In genomic region chr6:156028310-156029131, GRCh38 we compare ENCODE assay signal across 11 cellular contexts.
DNase-seq lines count a peak whose midpoint lies in the region; TF ChIP-seq lines count a peak whose summit lies in the region.
"Had no signal": no experiment of that assay in that cellular context is flagged by ENCODE, and none has a peak within 500 bp of the region (broad histone marks: within the 10 kb centered on the region; RNA-seq: fewer than 3 reads in every experiment).

No MANE protein-coding gene starts in this region.

- peak overlapping the region in 1 of 2 experiments; percentile 10; a peak in 2 of 4 replicates for H3K4me3 ChIP-seq in SK-N-SH (ENCODE audit: low read depth in 2 of 2, low read length in 1 of 2)
- H3K4me3 ChIP-seq: esophagus muscularis mucosa, stomach had no signal

- peak overlapping the region; percentile 55 to 98 for H3K27ac ChIP-seq in SK-N-SH (ENCODE audit: low read depth in 2 of 2, low read length in 1 of 2)
- H3K27ac ChIP-seq: esophagus muscularis mucosa, stomach had no signal

- WGBS in SK-N-SH (ENCODE audit: low lambda C conversion rate), result 18% methylated on average over 15 of the region's 15 CpGs

- H3K9me3 ChIP-seq in SK-N-SH, result 0 out of 2 replicates have a peak, but pooled peaks cover 10% of the 10 kb centered on the region

- 0 out of 2 replicates have a peak overlapping the region, but pooled peaks have one; percentile 23 for H3K4me2 ChIP-seq in SK-N-SH

- TF ChIP-seq CTCF in SK-N-SH (IDR thresholded peaks at IDR 0.05), result no peak

- H3F3A ChIP-seq in SK-N-SH (replicated peaks; ENCODE audit: insufficient read depth), result no peaks in the 10 kb centered on the region

- peak overlapping the region; percentile 40; the same call in 1 of the 2 replicates for H3K9ac ChIP-seq in SK-N-SH

- peak; percentile 15 for DNase-seq in stimulated activated CD4-positive, alpha-beta T cell treated with anti-CD3 and anti-CD28 coated beads, Interleukin-15, amount 100 ng/mL, for 24 hours
- no peak for DNase-seq in stimulated activated CD4-positive, alpha-beta T cell treated with anti-CD3 and anti-CD28 coated beads, Interleukin-4, amount 100 ng/mL, for 4 hours
- peak; percentile 66 for DNase-seq in SK-N-SH
- DNase-seq in fibroblast of peridontal ligament (ENCODE audit: extremely low read depth), result peak; percentile 32
- DNase-seq in activated CD8-positive, alpha-beta memory T cell treated with anti-CD3 and anti-CD28 coated beads, Interleukin-2, amount 50 U/mL, for 4 hours, result no peak
- no peak for DNase-seq in NOMO-1 treated with dmso at 0.1 percent for 144 hours (lab: John Stamatoyannopoulos, UW; ENCODE audit: unreplicated experiment)
- no peak for DNase-seq in NCI-H446 treated with DMSO at 0.1 percent for 48 hours (lab: John Stamatoyannopoulos, UW)
- no peak for DNase-seq in iPS-NIHi11 (ENCODE audit: low spot score)
- DNase-seq: NCI-H510A treated with DMSO at 0.1 percent for 48 hours, stomach had no signal

- no peaks in the 10 kb centered on the region for H3K9me2 ChIP-seq in SK-N-SH

- no peaks in the 10 kb centered on the region for H3K79me2 ChIP-seq in SK-N-SH (ENCODE audit: insufficient read depth)

- peak in 1 of 2 experiments; percentile 95; a peak in 2 of 4 replicates for TF ChIP-seq EP300 in SK-N-SH (IDR thresholded peaks at IDR 0.05; ENCODE audit: borderline replicate concordance in 1 of 2, low read depth in 1 of 2, low read length in 1 of 2)

- no peaks in the 10 kb centered on the region for H3K36me3 ChIP-seq in SK-N-SH (replicated peaks in 1 of 2; ENCODE audit: control insufficient read depth in 1 of 2, insufficient read depth in 2 of 2, low read length in 1 of 2)
- H3K36me3 ChIP-seq: esophagus muscularis mucosa, stomach had no signal

- CTCF ChIA-PET in SK-N-SH (lab: Yijun Ruan, JAX), result interaction anchor here (0.7 to 2.0 kb wide), 5 partner anchors 14 to 751 kb away, joined by 3 to 7 read pairs (median 3); no protein-coding TSS in a partner anchor

- no peaks in the 10 kb centered on the region for H4K20me1 ChIP-seq in SK-N-SH (ENCODE audit: insufficient read depth)

- peaks cover 8 to 28% of the 10 kb centered on the region in 2 experiments; a peak in 3 of 4 replicates for H3K4me1 ChIP-seq in SK-N-SH (ENCODE audit: control insufficient read depth in 1 of 2, insufficient read depth in 2 of 2, low read depth in 1 of 2, low read length in 1 of 2)

- H3K27me3 ChIP-seq in SK-N-SH (ENCODE audit: insufficient read depth), result no peaks in the 10 kb centered on the region
- H3K27me3 ChIP-seq: esophagus muscularis mucosa, stomach had no signal

- H2AFZ ChIP-seq in SK-N-SH (ENCODE audit: low read depth), result peak overlapping the region; percentile 76

- peak; percentile 42 for TF ChIP-seq RAD21 in SK-N-SH (IDR thresholded peaks at IDR 0.05; ENCODE audit: low read length)

- POLR2A ChIA-PET in SK-N-SH (lab: Yijun Ruan, JAX), result interaction anchor here (0.9 to 2.2 kb wide), 10 partner anchors 12 to 753 kb away, joined by 3 to 8 read pairs (median 4); partner anchors contain the start of gene ARID1B

TF ChIP-seq in SK-N-SH, 30 proteins besides CTCF, POLR2A, EP300 and RAD21:
- TF ChIP-seq TAF1 (IDR thresholded peaks at IDR 0.05; ENCODE audit: borderline replicate concordance, low read depth, low read length) (no peak), TEAD4 (IDR thresholded peaks at IDR 0.05; ENCODE audit: borderline replicate concordance, insufficient read depth) (no peak), RFX5 (IDR thresholded peaks at IDR 0.05; ENCODE audit: low read length) (peak; percentile 48; the same call in 1 of the 2 replicates), TCF12 (IDR thresholded peaks at IDR 0.05) (no peak), MXI1 (IDR thresholded peaks at IDR 0.05; ENCODE audit: low read depth, low read length) (peak; percentile 30; the same call in 1 of the 2 replicates), JUND (IDR thresholded peaks at IDR 0.05) (no peak), FOXJ3 (CRISPR knock-in tag; IDR thresholded peaks at IDR 0.05) (peak; percentile 87), GABPA (IDR thresholded peaks at IDR 0.05; ENCODE audit: low read depth) (no peak), POLR2AphosphoS5 (IDR thresholded peaks at IDR 0.05; ENCODE audit: low read depth, low read length) (no peak), GATA2 (CRISPR knock-in tag; IDR thresholded peaks at IDR 0.05) (peak; percentile 83), RCOR1 (IDR thresholded peaks at IDR 0.05; ENCODE audit: low read length) (peak; percentile 72), CHD2 (IDR thresholded peaks at IDR 0.05; ENCODE audit: low read length, partially characterized antibody) (peak; percentile 90)

Comparison
In these comparisons a context has a peak if more than half of its experiments do, and no peak if none do; other contexts are left out.
1. DNase-seq: peak in stimulated activated CD4-positive, alpha-beta T cell treated with anti-CD3 and anti-CD28 coated beads, Interleukin-15, amount 100 ng/mL, for 24 hours (single experiment), SK-N-SH (single experiment) and fibroblast of peridontal ligament (single experiment); none in stimulated activated CD4-positive, alpha-beta T cell treated with anti-CD3 and anti-CD28 coated beads, Interleukin-4, amount 100 ng/mL, for 4 hours (0 of 2), activated CD8-positive, alpha-beta memory T cell treated with anti-CD3 and anti-CD28 coated beads, Interleukin-2, amount 50 U/mL, for 4 hours (single experiment), NOMO-1 treated with dmso at 0.1 percent for 144 hours (single experiment), NCI-H446 treated with DMSO at 0.1 percent for 48 hours (single experiment) and iPS-NIHi11 (single experiment).